Comparison of ENCODE assay signal across 1 cellular context in genomic region chr14:73458219-73458976, GRCh38.
A peak's percentile ranks its signal among the peaks of the same experiment; 100 is the strongest.
TF ChIP-seq lines count a peak whose summit lies in the region.

Gene NUMB (minus strand): TSS chr14:73458546. CDS start chr14:73355751, 102,795 bp downstream.

TF ChIP-seq in K562, 482 proteins besides CTCF, POLR2A, EP300 and RAD21 (continued from another document and continues in another):
- TF ChIP-seq MED1 (CRISPR knock-in tag; IDR thresholded peaks at IDR 0.05; ENCODE audit: borderline replicate concordance) (no peak), GABPA (tag; conservative IDR thresholded peaks at IDR 0.05; ENCODE audit: low read depth) (peak; percentile 59), BRD9 (IDR thresholded peaks at IDR 0.05; ENCODE audit: low read depth, partially characterized antibody) (no peak), MAX (CRISPR knock-in tag; IDR thresholded peaks at IDR 0.05) (no peak), CHAMP1 (IDR thresholded peaks at IDR 0.05) (no peak), REST (CRISPR knock-in tag; IDR thresholded peaks at IDR 0.05; ENCODE audit: low read depth) (no peak), USF2 (CRISPR knock-in tag; IDR thresholded peaks at IDR 0.05) (no peak), ZNF518B (CRISPR knock-in tag; IDR thresholded peaks at IDR 0.05) (no peak), SMAD1 (IDR thresholded peaks at IDR 0.05; ENCODE audit: low read depth, low read length, partially characterized antibody) (no peak), BCL6 (CRISPR knock-in tag; IDR thresholded peaks at IDR 0.05) (no peak), ZNF444 (CRISPR knock-in tag; IDR thresholded peaks at IDR 0.05) (no peak), CUX1 (CRISPR knock-in tag; IDR thresholded peaks at IDR 0.05) (no peak), CXXC5 (CRISPR knock-in tag; IDR thresholded peaks at IDR 0.05) (peak; percentile 66), GATAD2A (IDR thresholded peaks at IDR 0.05) (0 out of 2 replicates have a peak, but pooled peaks have one; percentile 18), ZNF124 (CRISPR knock-in tag; IDR thresholded peaks at IDR 0.05) (no peak), NELFE (IDR thresholded peaks at IDR 0.05; ENCODE audit: insufficient read depth, insufficient read length) (no peak), RBBP5 (IDR thresholded peaks at IDR 0.05; ENCODE audit: borderline replicate concordance, insufficient read depth, low read length, poor library complexity, severe bottlenecking) (no peak), FOXA1 (IDR thresholded peaks at IDR 0.05; ENCODE audit: borderline replicate concordance) (no peak), RBM15 (IDR thresholded peaks at IDR 0.05; ENCODE audit: insufficient read depth, low read length) (no peak), ZNF146 (CRISPR knock-in tag; IDR thresholded peaks at IDR 0.05; ENCODE audit: unreplicated experiment) (no peak), XRCC4 (IDR thresholded peaks at IDR 0.05; ENCODE audit: extremely low read depth, insufficient read depth, insufficient read length) (no peak), ZNF398 (CRISPR knock-in tag; IDR thresholded peaks at IDR 0.05) (no peak), HDAC2 (IDR thresholded peaks at IDR 0.05) (no peak), MYBL2 (IDR thresholded peaks at IDR 0.05; ENCODE audit: low read depth) (no peak; the same call in 1 of the 2 replicates), MYBL2 (CRISPR knock-in tag; IDR thresholded peaks at IDR 0.05; ENCODE audit: borderline replicate concordance) (no peak), THAP12 (CRISPR knock-in tag; IDR thresholded peaks at IDR 0.05) (no peak), ATF3 (IDR thresholded peaks at IDR 0.05) (no peak), ATF3 (CRISPR knock-in tag; conservative IDR thresholded peaks at IDR 0.05) (no peak), YBX1 (IDR thresholded peaks at IDR 0.05) (no peak), SMARCA5 (IDR thresholded peaks at IDR 0.05) (no peak), HIVEP1 (CRISPR knock-in tag; IDR thresholded peaks at IDR 0.05) (no peak), COPS2 (conservative IDR thresholded peaks at IDR 0.05) (no peak), PHF8 (IDR thresholded peaks at IDR 0.05; ENCODE audit: borderline replicate concordance, low read length) (peak; percentile 75; the same call in 1 of the 2 replicates), TSC22D4 (tag; IDR thresholded peaks at IDR 0.05) (no peak), HDAC3 (IDR thresholded peaks at IDR 0.05; ENCODE audit: borderline replicate concordance, partially characterized antibody) (no peak), TOE1 (IDR thresholded peaks at IDR 0.05; ENCODE audit: borderline replicate concordance) (no peak), TOE1 (CRISPR knock-in tag; IDR thresholded peaks at IDR 0.05; ENCODE audit: borderline replicate concordance, low read depth) (no peak)
